ENCODE assay signal across 8 cellular contexts in genomic region chr7:123747620-123748141, GRCh38. TPM values are rescaled to one million over a fixed set of nuclear protein-coding genes. Genes with fewer than 3 reads are reported as not detected.
DNase-seq lines count a peak whose midpoint lies in the region; ATAC-seq and TF ChIP-seq lines count a peak whose summit lies in the region.

No MANE protein-coding gene starts in this region.

- H3K27ac ChIP-seq in SK-N-SH (ENCODE audit: low read depth in 2 of 2, low read length in 1 of 2) (peak overlapping the region; percentile 96 to 100), brain microvascular endothelial cell (peak overlapping the region; percentile 83), iPS DF 6.9 (ENCODE audit: low read length) (no peak overlapping the region)

- TF ChIP-seq RAD21 in SK-N-SH (IDR thresholded peaks at IDR 0.05; ENCODE audit: low read length): no peak

- H2AFZ ChIP-seq in SK-N-SH (ENCODE audit: low read depth): peak overlapping the region; percentile 85; the same call in 1 of the 2 replicates

- peak overlapping the region; percentile 93 for H3K9ac ChIP-seq in SK-N-SH

- H3K36me3 ChIP-seq in SK-N-SH (replicated peaks in 1 of 2; ENCODE audit: control insufficient read depth in 1 of 2, insufficient read depth in 2 of 2, low read length in 1 of 2) (peaks cover 3% of the 10 kb centered on the region in 2 experiments), brain microvascular endothelial cell (replicated peaks) (no peaks in the 10 kb centered on the region), iPS DF 6.9 (ENCODE audit: control insufficient read depth, insufficient read depth, low read length) (no peaks in the 10 kb centered on the region)

- peaks cover 54% of the 10 kb centered on the region for H4K20me1 ChIP-seq in SK-N-SH (ENCODE audit: insufficient read depth)

- TF ChIP-seq EP300 in SK-N-SH (IDR thresholded peaks at IDR 0.05; ENCODE audit: borderline replicate concordance in 1 of 2, low read depth in 1 of 2, low read length in 1 of 2): no peak

- H3F3A ChIP-seq in SK-N-SH (replicated peaks; ENCODE audit: insufficient read depth): peaks cover 49% of the 10 kb centered on the region

- peaks cover 68% of the 10 kb centered on the region for H3K79me2 ChIP-seq in SK-N-SH (ENCODE audit: insufficient read depth)

- in situ Hi-C loops in brain microvascular endothelial cell (cut with HindIII; ENCODE audit: low pct_ligation_motif_present, low sequenced_read_pairs): no loop called here

- TF ChIP-seq CTCF in LNCaP clone FGC (IDR thresholded peaks at IDR 0.05; ENCODE audit: control insufficient read depth, extremely low read depth, insufficient read depth) (no peak), SK-N-SH (IDR thresholded peaks at IDR 0.05) (no peak), brain microvascular endothelial cell (IDR thresholded peaks at IDR 0.05; ENCODE audit: low read depth, low read length, missing control alignments) (no peak)

- H3K4me2 ChIP-seq in SK-N-SH: peak overlapping the region; percentile 87

- peaks cover 27 to 57% of the 10 kb centered on the region in 2 experiments; a peak in 3 of 4 replicates for H3K4me1 ChIP-seq in SK-N-SH (ENCODE audit: control insufficient read depth in 1 of 2, insufficient read depth in 2 of 2, low read depth in 1 of 2, low read length in 1 of 2)
- no peaks in the 10 kb centered on the region; the same call in 1 of the 2 replicates for H3K4me1 ChIP-seq in iPS DF 6.9 (ENCODE audit: control insufficient read depth, insufficient read depth, low read length)

- WGBS in SK-N-SH (ENCODE audit: low lambda C conversion rate): 2% methylated on average over 12 of the region's 12 CpGs
- WGBS in iPS DF 6.9 (ENCODE audit: insufficient coverage, insufficient read length): no CpG with 5 or more reads among the region's 12 CpGs

- POLR2A ChIA-PET in SK-N-SH (lab: Yijun Ruan, JAX): interaction anchor here (1.9 to 2.5 kb wide), 2 partner anchors 8 to 285 kb away, joined by 4 to 7 read pairs; partner anchors contain the start of gene TMEM229A

- no peaks in the 10 kb centered on the region for H3K9me3 ChIP-seq in SK-N-SH
- no peaks in the 10 kb centered on the region for H3K9me3 ChIP-seq in iPS DF 6.9 (ENCODE audit: control insufficient read depth, insufficient read depth, low read length)

- no peaks in the 10 kb centered on the region for H3K27me3 ChIP-seq in SK-N-SH (ENCODE audit: insufficient read depth)
- H3K27me3 ChIP-seq in brain microvascular endothelial cell (replicated peaks): no peaks in the 10 kb centered on the region
- H3K27me3 ChIP-seq in iPS DF 6.9 (ENCODE audit: control insufficient read depth, insufficient read depth, low read length): no peaks in the 10 kb centered on the region

- H3K9me2 ChIP-seq in SK-N-SH: no peaks in the 10 kb centered on the region

- DNase-seq in EL (peak; percentile 80), LNCaP clone FGC (ENCODE audit: low read depth) (peak; percentile 69), SK-N-SH (peak; percentile 75), brain microvascular endothelial cell (peak; percentile 86), iPS DF 6.9 (ENCODE audit: low read depth, low spot score) (peak; percentile 22), retina (peak; percentile 69)

- ATAC-seq in GM18517 (IDR thresholded peaks at IDR 0.05; ENCODE audit: unreplicated experiment) (no peak), HG03108 (IDR thresholded peaks at IDR 0.05; ENCODE audit: unreplicated experiment) (no peak)

- CTCF ChIA-PET in SK-N-SH (lab: Yijun Ruan, JAX): interaction anchor here (1.2 to 3.7 kb wide), 5 partner anchors 47 to 219 kb away, joined by 3 to 17 read pairs (median 10); no protein-coding TSS in a partner anchor

- peak overlapping the region; percentile 91 for H3K4me3 ChIP-seq in LNCaP clone FGC (ENCODE audit: low read depth, low read length)
- H3K4me3 ChIP-seq in SK-N-SH (ENCODE audit: low read depth in 2 of 2, low read length in 1 of 2): peak overlapping the region; percentile 94 to 100
- peak overlapping the region; percentile 84 for H3K4me3 ChIP-seq in brain microvascular endothelial cell (ENCODE audit: low read depth, low read length)
- peak overlapping the region; percentile 86; the same call in 1 of the 2 replicates for H3K4me3 ChIP-seq in iPS DF 6.9 (ENCODE audit: low read length)

TF ChIP-seq in SK-N-SH, 30 proteins besides CTCF, POLR2A, EP300 and RAD21 (continues in another document):
- TF ChIP-seq TEAD4 (IDR thresholded peaks at IDR 0.05; ENCODE audit: borderline replicate concordance, insufficient read depth): no peak
- TF ChIP-seq TCF12 (IDR thresholded peaks at IDR 0.05): peak; percentile 26; the same call in 1 of the 2 replicates
- TF ChIP-seq REST (IDR thresholded peaks at IDR 0.05; ENCODE audit: low read depth, low read length): no peak
- peak; percentile 80 for TF ChIP-seq CHD2 (IDR thresholded peaks at IDR 0.05; ENCODE audit: low read length, partially characterized antibody)
- no peak for TF ChIP-seq FOXM1 (IDR thresholded peaks at IDR 0.05; ENCODE audit: low read depth)
- peak; percentile 85 for TF ChIP-seq ELF1 (IDR thresholded peaks at IDR 0.05)
- no peak for TF ChIP-seq IRF3 (IDR thresholded peaks at IDR 0.05; ENCODE audit: low read depth, low read length)
- no peak for TF ChIP-seq USF2 (IDR thresholded peaks at IDR 0.05; ENCODE audit: borderline replicate concordance, low read depth, low read length)
- no peak for TF ChIP-seq FOXJ3 (CRISPR knock-in tag; IDR thresholded peaks at IDR 0.05)
- TF ChIP-seq MAX (IDR thresholded peaks at IDR 0.05; ENCODE audit: low read depth): peak; percentile 57; the same call in 1 of the 2 replicates
- TF ChIP-seq GABPA (IDR thresholded peaks at IDR 0.05; ENCODE audit: low read depth): no peak
- peak; percentile 27; the same call in 1 of the 2 replicates for TF ChIP-seq NRF1 (IDR thresholded peaks at IDR 0.05; ENCODE audit: low read depth, low read length)
- TF ChIP-seq ZBTB33 (IDR thresholded peaks at IDR 0.05; ENCODE audit: borderline replicate concordance, low read depth): no peak
- TF ChIP-seq EZH2phosphoT487 (IDR thresholded peaks at IDR 0.05; ENCODE audit: borderline replicate concordance, low read depth): no peak

RNA-seq across cellular contexts. Expression of gene WASL, which starts 1.1 kb away (rescaled TPM):
- 8.5 and 9.9 TPM in 2 replicates for polyA plus RNA-seq in SK-N-SH (2012; rRNA removed)
- polyA plus RNA-seq in SK-N-SH (2012; cell fraction: cytosol; rRNA removed): 19.1 and 21.4 TPM in 2 replicates
- 5.9 and 10.8 TPM in 2 replicates for polyA plus RNA-seq in SK-N-SH (2012; cell fraction: nucleus; rRNA removed)

Comparison
In these comparisons a context has a peak if more than half of its experiments do, and no peak if none do; other contexts are left out.
1. DNase-seq: peak in every context shown above with its lines; median percentile 86 in brain microvascular endothelial cell; 80 in EL; 75 in SK-N-SH; 69 in LNCaP clone FGC; 69 in retina; 22 in iPS DF 6.9.